Comparison of ENCODE assay signal across 19 cellular contexts in the genomic region with DNA sequence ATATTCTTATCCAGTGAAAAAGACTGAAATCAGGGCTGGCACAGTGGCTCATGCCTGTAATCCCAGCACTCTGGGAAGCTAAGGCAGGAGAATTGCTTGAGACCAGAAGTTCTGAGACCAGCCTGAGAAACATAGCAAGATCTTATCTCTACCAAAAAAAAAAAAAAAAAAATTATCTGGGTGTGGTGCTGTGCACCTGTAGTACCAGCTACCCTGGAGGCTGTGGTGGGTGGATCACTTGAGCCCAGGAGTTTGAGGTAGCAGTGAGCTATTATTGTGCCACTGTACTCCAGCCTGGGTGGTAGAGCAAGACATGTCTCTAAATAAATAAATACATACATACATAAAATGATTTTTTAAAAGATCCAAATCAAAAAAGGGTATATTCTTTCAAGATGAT. TPM values are rescaled to one million over a fixed set of nuclear protein-coding genes. Genes with fewer than 3 reads are reported as not detected.
DNase-seq lines count a peak whose midpoint lies in the region; ATAC-seq, FAIRE-seq and TF ChIP-seq lines count a peak whose summit lies in the region.
"Had no signal": no experiment of that assay in that cellular context is flagged by ENCODE, and none has a peak within 500 bp of the region (broad histone marks: within the 10 kb centered on the region; RNA-seq: fewer than 3 reads in every experiment).

No MANE protein-coding gene starts in this region.

- no peak overlapping the region for H3K4me2 ChIP-seq in mesenchymal stem cell (ENCODE audit: low read length, poor library complexity, severe bottlenecking)

- H3K27me3 Mint-ChIP-seq in stimulated activated memory B cell treated with anti-CD40 and anti-IgM and Interleukin-4, amounts not matched to agents 10 μg/mL and 1 μg/mL and 100 μg/mL, for 72 hours: no peaks in the 10 kb centered on the region

- no peak overlapping the region for H3K18ac ChIP-seq in mesenchymal stem cell (ENCODE audit: low read depth in 1 of 2, low read length in 2 of 2)

- no peak overlapping the region for H2BK12ac ChIP-seq in mesenchymal stem cell (ENCODE audit: low read length in 2 of 2)

- H3K27ac ChIP-seq in left ventricle myocardium inferior (replicated peaks): no peak overlapping the region
- no peak overlapping the region for H3K27ac ChIP-seq in mesenchymal stem cell (ENCODE audit: low read length, poor library complexity, severe bottlenecking)
- H3K27ac ChIP-seq: 22Rv1, HL-60 had no signal

- no peaks in the 10 kb centered on the region for H3K36me3 Mint-ChIP-seq in stimulated activated memory B cell treated with anti-CD40 and anti-IgM and Interleukin-4, amounts not matched to agents 10 μg/mL and 1 μg/mL and 100 μg/mL, for 72 hours
- H3K36me3 Mint-ChIP-seq: CD4-positive, CD25-positive, alpha-beta regulatory T cell had no signal

- H3K27me3 ChIP-seq in left ventricle myocardium inferior (ENCODE audit: low read depth) (no peaks in the 10 kb centered on the region), mesenchymal stem cell (ENCODE audit: control insufficient read depth in 1 of 2, insufficient read depth in 1 of 2, low read length in 2 of 2) (no peaks in the 10 kb centered on the region)

- no peak for TF ChIP-seq POLR2A in erythroblast (IDR thresholded peaks at IDR 0.05; ENCODE audit: low read length)

- peak; percentile 28 for ATAC-seq in Right ventricle myocardium superior (ENCODE audit: poor library complexity)
- peak; percentile 29 for ATAC-seq in stimulated activated memory B cell treated with anti-CD40 and anti-IgM and Interleukin-4, amounts not matched to agents 10 μg/mL and 1 μg/mL and 100 μg/mL, for 72 hours

- H3K9me3 Mint-ChIP-seq in stimulated activated memory B cell treated with anti-CD40 and anti-IgM and Interleukin-4, amounts not matched to agents 10 μg/mL and 1 μg/mL and 100 μg/mL, for 72 hours: no peaks in the 10 kb centered on the region
- H3K9me3 Mint-ChIP-seq: CD4-positive, CD25-positive, alpha-beta regulatory T cell; HFFc6 had no signal

- no peak overlapping the region for H2BK5ac ChIP-seq in mesenchymal stem cell (ENCODE audit: low read depth, low read length, poor library complexity, severe bottlenecking)

- no peak overlapping the region for H3K9ac ChIP-seq in mesenchymal stem cell (ENCODE audit: low read length)
- H3K9ac ChIP-seq: BLaER1 treated with 17β-estradiol and CSF1 and Interleukin-3, amounts not matched to agents 10 nM and 100 nM had no signal

- H3K23ac ChIP-seq in mesenchymal stem cell (ENCODE audit: low read length in 2 of 2): no peak overlapping the region

- no peak overlapping the region for H2AK5ac ChIP-seq in mesenchymal stem cell (ENCODE audit: low read length, severe bottlenecking)

- TF ChIP-seq CTCF in left ventricle myocardium inferior (IDR thresholded peaks at IDR 0.05; ENCODE audit: borderline replicate concordance): no peak

- peaks cover 9% of the 10 kb centered on the region for H3K4me1 ChIP-seq in left ventricle myocardium inferior
- peaks cover under 1% of the 10 kb centered on the region for H3K4me1 ChIP-seq in mesenchymal stem cell (ENCODE audit: control insufficient read depth, insufficient read depth, low read depth, low read length)
- H3K4me1 ChIP-seq: Caco-2 had no signal

- H4K91ac ChIP-seq in mesenchymal stem cell (ENCODE audit: low read length): no peak overlapping the region

- H3K36me3 ChIP-seq in left ventricle myocardium inferior (no peaks in the 10 kb centered on the region), mesenchymal stem cell (ENCODE audit: control insufficient read depth in 1 of 2, insufficient read depth in 2 of 2, low read depth in 1 of 2, low read length in 2 of 2) (no peaks in the 10 kb centered on the region)
- H3K36me3 ChIP-seq: BLaER1 treated with 17β-estradiol and CSF1 and Interleukin-3, amounts not matched to agents 10 nM and 100 nM had no signal

- no peak overlapping the region for H2BK15ac ChIP-seq in mesenchymal stem cell (ENCODE audit: low read depth, poor library complexity, severe bottlenecking)

- no peak overlapping the region for H3K4me3 Mint-ChIP-seq in stimulated activated memory B cell treated with anti-CD40 and anti-IgM and Interleukin-4, amounts not matched to agents 10 μg/mL and 1 μg/mL and 100 μg/mL, for 72 hours
- H3K4me3 Mint-ChIP-seq: CD4-positive, CD25-positive, alpha-beta regulatory T cell; HFFc6 had no signal

- H3K14ac ChIP-seq in mesenchymal stem cell (ENCODE audit: low read length in 2 of 2): no peak overlapping the region

- H3K9me3 ChIP-seq in left ventricle myocardium inferior (replicated peaks) (no peaks in the 10 kb centered on the region), mesenchymal stem cell (ENCODE audit: control insufficient read depth, low read length) (no peaks in the 10 kb centered on the region)
- H3K9me3 ChIP-seq: Caco-2 had no signal

- intact Hi-C loops in Right ventricle myocardium superior (cut with DNase I) (no loop called here), left ventricle myocardium inferior (cut with micrococcal nuclease) (no loop called here)

- DNase-seq in Right ventricle myocardium superior: no peak
- no peak for DNase-seq in left ventricle myocardium inferior
- peak; percentile 49 for DNase-seq in RPMI8226
- peak; percentile 19 to 39 for DNase-seq in erythroblast (lab: John Stamatoyannopoulos, UW)
- no peak for DNase-seq in mesenchymal stem cell
- no peak for DNase-seq in activated gamma-delta T cell (lab: John Stamatoyannopoulos, UW)
- DNase-seq in urothelium cell line (ENCODE audit: low spot score): no peak
- DNase-seq: AML-193, Caco-2, DND-41, GDM1, HCEC 1CT, HFFc6 had no signal

- no peak for FAIRE-seq in urothelium cell line (lab: Jason Lieb, UNC)

- H2AFZ ChIP-seq in mesenchymal stem cell (ENCODE audit: low read depth, low read length): no peak overlapping the region

- H3K4ac ChIP-seq in mesenchymal stem cell (ENCODE audit: low read depth in 1 of 2, low read length in 2 of 2): no peak overlapping the region

- peak overlapping the region; percentile 70 for H3K27ac Mint-ChIP-seq in stimulated activated memory B cell treated with anti-CD40 and anti-IgM and Interleukin-4, amounts not matched to agents 10 μg/mL and 1 μg/mL and 100 μg/mL, for 72 hours
- H3K27ac Mint-ChIP-seq: HFFc6 had no signal

- no peak overlapping the region for H4K8ac ChIP-seq in mesenchymal stem cell (ENCODE audit: low read length)

- H3K4me1 Mint-ChIP-seq in stimulated activated memory B cell treated with anti-CD40 and anti-IgM and Interleukin-4, amounts not matched to agents 10 μg/mL and 1 μg/mL and 100 μg/mL, for 72 hours: peaks cover 48% of the 10 kb centered on the region

- no peak overlapping the region for H2BK120ac ChIP-seq in mesenchymal stem cell (ENCODE audit: low read depth, low read length)

- no peak overlapping the region for H3K4me3 ChIP-seq in left ventricle myocardium inferior
- H3K4me3 ChIP-seq in mesenchymal stem cell (ENCODE audit: insufficient read depth in 1 of 2, low read depth in 1 of 2, low read length in 2 of 2): no peak overlapping the region
- H3K4me3 ChIP-seq: BLaER1 treated with 17β-estradiol and CSF1 and Interleukin-3, amounts not matched to agents 10 nM and 100 nM had no signal

- H3K79me1 ChIP-seq in mesenchymal stem cell (replicated peaks; ENCODE audit: low read length, poor library complexity, severe bottlenecking): no peaks in the 10 kb centered on the region

RNA-seq across cellular contexts. Expression of a gene that starts 6.3 kb away (rescaled TPM):
- 1.4 TPM for total RNA-seq in Right ventricle myocardium superior
- total RNA-seq in left ventricle myocardium inferior: 1.7 TPM
- polyA plus RNA-seq in mesenchymal stem cell (2013, experiment 1 of 2): 1.9 TPM
- polyA plus RNA-seq in mesenchymal stem cell (2013, experiment 2 of 2): 1.3 TPM
- total RNA-seq: A673, Caco-2 had no signal

RNA-seq across cellular contexts. Expression of a gene that starts 43.9 kb away (rescaled TPM):
- total RNA-seq in Right ventricle myocardium superior (2.2 TPM), left ventricle myocardium inferior (2.1 TPM)
- 2.1 TPM for polyA plus RNA-seq in mesenchymal stem cell (2013, experiment 1 of 2)
- polyA plus RNA-seq in mesenchymal stem cell (2013, experiment 2 of 2): 2.0 TPM
- polyA plus RNA-seq: CD4-positive, CD25-positive, alpha-beta regulatory T cell had no signal

Comparison
In these comparisons a context has a peak if more than half of its experiments do, and no peak if none do; other contexts are left out.
1. DNase-seq: peak in RPMI8226 (single experiment) and erythroblast (2 of 2); none in Right ventricle myocardium superior (single experiment), left ventricle myocardium inferior (single experiment), mesenchymal stem cell (single experiment), activated gamma-delta T cell (single experiment) and urothelium cell line (single experiment).